8 cellular contexts compared by ENCODE assay signal in genomic region chr9:127589955-127590370, GRCh38. TPM values are rescaled to one million over a fixed set of nuclear protein-coding genes. Genes with fewer than 3 reads are reported as not detected.
A peak's percentile ranks its signal among the peaks of the same experiment; 100 is the strongest.
DNase-seq lines count a peak whose midpoint lies in the region; ATAC-seq and TF ChIP-seq lines count a peak whose summit lies in the region.

No MANE protein-coding gene starts in this region.

- H3K27ac Mint-ChIP-seq in brain = peak overlapping the region in 1 of 5 experiments; percentile 0
- H3K27ac Mint-ChIP-seq in stimulated activated naive B cell treated with anti-CD40 and anti-IgM and Interleukin-4, amounts not matched to agents 10 μg/mL and 1 μg/mL and 100 μg/mL, for 72 hours = no peak overlapping the region

- dilution Hi-C loops in IMR-90 (cut with HindIII; ENCODE audit: low sequenced_read_pairs, unreplicated experiment) = no loop called here

- no peak overlapping the region for H2AK5ac ChIP-seq in IMR-90 (ENCODE audit: low read depth, low read length)

- no peak overlapping the region for H2AK9ac ChIP-seq in IMR-90 (replicated peaks; ENCODE audit: low read depth, low read length, poor library complexity)

- no peak overlapping the region for H2AFZ ChIP-seq in IMR-90 (replicated peaks; ENCODE audit: low read length, poor library complexity)

- ATAC-seq in IMR-90 (ENCODE audit: low read depth) = peak; percentile 72
- ATAC-seq in stimulated activated naive B cell treated with anti-CD40 and anti-IgM and Interleukin-4, amounts not matched to agents 10 μg/mL and 1 μg/mL and 100 μg/mL, for 72 hours (replicated peaks) = peak; percentile 41 to 64
- no peak for ATAC-seq in GM19463 (IDR thresholded peaks at IDR 0.05; ENCODE audit: unreplicated experiment)

- H2BK120ac ChIP-seq in IMR-90 (ENCODE audit: low read depth, low read length) = no peak overlapping the region

- H3K27ac ChIP-seq in IMR-90 (ENCODE audit: insufficient read depth, low read length) = no peak overlapping the region

- H3K36me3 Mint-ChIP-seq in brain = no peaks in the 10 kb centered on the region
- no peaks in the 10 kb centered on the region for H3K36me3 Mint-ChIP-seq in stimulated activated naive B cell treated with anti-CD40 and anti-IgM and Interleukin-4, amounts not matched to agents 10 μg/mL and 1 μg/mL and 100 μg/mL, for 72 hours

- no peak overlapping the region for H4K8ac ChIP-seq in IMR-90 (ENCODE audit: low read depth in 2 of 2, low read length in 2 of 2)

- no peak overlapping the region for H2BK20ac ChIP-seq in IMR-90 (ENCODE audit: low read depth, low read length)

- H3K9me3 ChIP-seq in IMR-90 (ENCODE audit: control insufficient read depth, insufficient read depth, low read length) = no peaks in the 10 kb centered on the region

- CTCF ChIA-PET in IMR-90 (lab: Yijun Ruan, JAX) = interaction anchor here (0.6 to 2.6 kb wide), 3 partner anchors 145 to 365 kb away, joined by 3 to 12 read pairs (median 4); partner anchors contain the start of gene TOR2A

- no TSS peak for BruUV-seq in IMR-90 (replicated peaks; lab: Mats Ljungman, UMichigan)

- H3K9me1 ChIP-seq in IMR-90 (ENCODE audit: insufficient read depth, low read length) = peaks cover 5% of the 10 kb centered on the region

- peak; percentile 94 for TF ChIP-seq CTCF in IMR-90 (conservative IDR thresholded peaks at IDR 0.05; ENCODE audit: low read depth, low read length)
- TF ChIP-seq CTCF in brain (conservative IDR thresholded peaks at IDR 0.05) = peak; percentile 93 to 97

- TF ChIP-seq RAD21 in IMR-90 (IDR thresholded peaks at IDR 0.05; ENCODE audit: low read length) = peak; percentile 87

- peaks cover 0 to 5% (median 0%) of the 10 kb centered on the region in 5 experiments for H3K9me3 Mint-ChIP-seq in brain
- H3K9me3 Mint-ChIP-seq in stimulated activated naive B cell treated with anti-CD40 and anti-IgM and Interleukin-4, amounts not matched to agents 10 μg/mL and 1 μg/mL and 100 μg/mL, for 72 hours = no peaks in the 10 kb centered on the region

- H3K4me2 ChIP-seq in IMR-90 (ENCODE audit: low read depth, low read length) = no peak overlapping the region

- H3K4me1 ChIP-seq in IMR-90 (ENCODE audit: control insufficient read depth, insufficient read depth, low read length) = peaks cover 6% of the 10 kb centered on the region

- H4K20me1 ChIP-seq in IMR-90 (ENCODE audit: insufficient read depth, low read length) = no peaks in the 10 kb centered on the region

- DNase-seq in DMS53 (lab: John Stamatoyannopoulos, UW) (peak; percentile 90), IMR-90 (peak; percentile 77), OCI-M1 (lab: John Stamatoyannopoulos, UW) (peak; percentile 66), iris pigment epithelial cell (ENCODE audit: low read depth) (peak; percentile 65)
- DNase-seq in stimulated activated naive B cell treated with anti-CD40 and anti-IgM and Interleukin-4, amounts not matched to agents 10 μg/mL and 1 μg/mL and 100 μg/mL, for 72 hours = no peak
- DNase-seq in central memory CD4-positive, alpha-beta T cell = no peak

- H3K4me3 ChIP-seq in IMR-90 (ENCODE audit: insufficient read depth, low read depth, low read length) = no peak overlapping the region

- peaks cover 27% of the 10 kb centered on the region for H3K4me1 Mint-ChIP-seq in brain
- peaks cover 0 to 5% of the 10 kb centered on the region in 2 donors for H3K4me1 Mint-ChIP-seq in stimulated activated naive B cell treated with anti-CD40 and anti-IgM and Interleukin-4, amounts not matched to agents 10 μg/mL and 1 μg/mL and 100 μg/mL, for 72 hours

- H3K56ac ChIP-seq in IMR-90 (ENCODE audit: extremely low read depth, insufficient read depth, low read length) = no peak overlapping the region

- 0 out of 2 replicates have a peak, but pooled peaks cover 1% of the 10 kb centered on the region for H3K36me3 ChIP-seq in IMR-90 (ENCODE audit: control insufficient read depth, insufficient read depth, low read length)

- in situ Hi-C loops in IMR-90 (cut with MboI; ENCODE audit: low sequenced_read_pairs) = loop anchor here (5.0 kb wide), 2 partner anchors 88 to 332 kb away; no protein-coding TSS in a partner anchor

- no peak overlapping the region for H2BK15ac ChIP-seq in IMR-90 (ENCODE audit: low read depth, low read length)

- peaks cover 21% of the 10 kb centered on the region in 2 experiments for H3K79me1 ChIP-seq in IMR-90 (ENCODE audit: low read depth in 1 of 2, low read length in 2 of 2)

- peaks cover 11% of the 10 kb centered on the region for H3K27me3 Mint-ChIP-seq in brain
- peaks cover 22 to 28% of the 10 kb centered on the region in 2 donors for H3K27me3 Mint-ChIP-seq in stimulated activated naive B cell treated with anti-CD40 and anti-IgM and Interleukin-4, amounts not matched to agents 10 μg/mL and 1 μg/mL and 100 μg/mL, for 72 hours

- H2BK5ac ChIP-seq in IMR-90 (ENCODE audit: low read depth, low read length, poor library complexity, severe bottlenecking) = no peak overlapping the region

- POLR2A ChIA-PET in IMR-90 (lab: Charles Lee; ENCODE audit: unreplicated experiment) = no interaction called here

- intact Hi-C loops in IMR-90 (cut with micrococcal nuclease) = loop anchor here (1.0 to 5.0 kb wide), 4 partner anchors 125 to 331 kb away; partner anchors contain the start of genes LRSAM1, PTRH1 and RPL12

- no peak overlapping the region for H4K5ac ChIP-seq in IMR-90 (ENCODE audit: low read depth, low read length)

- H3K4ac ChIP-seq in IMR-90 (ENCODE audit: low read depth, low read length) = no peak overlapping the region

- H3K4me3 Mint-ChIP-seq in brain = peak overlapping the region in 3 of 5 experiments; percentile 17 to 53 (median 46)
- H3K4me3 Mint-ChIP-seq in stimulated activated naive B cell treated with anti-CD40 and anti-IgM and Interleukin-4, amounts not matched to agents 10 μg/mL and 1 μg/mL and 100 μg/mL, for 72 hours = no peak overlapping the region

- H3K27me3 ChIP-seq in IMR-90 (ENCODE audit: control insufficient read depth, insufficient read depth, low read length) = no peaks in the 10 kb centered on the region

- no peak for TF ChIP-seq POLR2A in IMR-90 (IDR thresholded peaks at IDR 0.05; ENCODE audit: low read depth, low read length)

- no peak overlapping the region for H3K14ac ChIP-seq in IMR-90 (replicated peaks; ENCODE audit: low read depth, low read length)

- H4K91ac ChIP-seq in IMR-90 (ENCODE audit: insufficient read depth, low read depth, low read length) = no peak overlapping the region

- H3K9ac ChIP-seq in IMR-90 (ENCODE audit: low read depth, low read length) = no peak overlapping the region

- no peak overlapping the region for H3K18ac ChIP-seq in IMR-90 (ENCODE audit: low read depth, low read length)

- no CpG with 5 or more reads among the region's 8 CpGs for WGBS in IMR-90 (ENCODE audit: extremely low coverage in 2 of 2, insufficient read length in 1 of 2), 2 experiments

- no peak overlapping the region for H3K23ac ChIP-seq in IMR-90 (ENCODE audit: low read depth, low read length)

TF ChIP-seq in IMR-90, 13 proteins besides CTCF, POLR2A, EP300 and RAD21:
- TF ChIP-seq RCOR1 (IDR thresholded peaks at IDR 0.05; ENCODE audit: insufficient replicate concordance, low read length) (no peak), USF2 (IDR thresholded peaks at IDR 0.05; ENCODE audit: low read depth, low read length) (no peak), NFE2L2 (IDR thresholded peaks at IDR 0.05; ENCODE audit: low read depth, low read length) (no peak), MAFK (IDR thresholded peaks at IDR 0.05; ENCODE audit: low read depth, low read length) (no peak), SMC3 (IDR thresholded peaks at IDR 0.05; ENCODE audit: low read depth, low read length) (peak; percentile 95), RFX5 (IDR thresholded peaks at IDR 0.05; ENCODE audit: low read depth, low read length) (no peak)

RNA-seq across cellular contexts. Expression of gene STXBP1, which starts 22.1 kb away (rescaled TPM):
- 15.8 and 18.9 TPM in 2 replicates for total RNA-seq in IMR-90 (2012; rRNA removed)
- polyA plus RNA-seq in IMR-90 (2012; rRNA removed) (21.7 and 22.6 TPM in 2 replicates), brain (ENCODE audit: insufficient read depth, low read depth, low replicate concordance) (298 TPM)
- 17.5 and 24.5 TPM in 2 replicates for polyA plus RNA-seq in IMR-90 (2012; cell fraction: cytosol; rRNA removed)
- polyA plus RNA-seq in IMR-90 (2012; cell fraction: nucleus; rRNA removed; ENCODE audit: low replicate concordance) = 26.3 and 44.5 TPM in 2 replicates

Comparison
In these comparisons a context has a peak if more than half of its experiments do, and no peak if none do; other contexts are left out.
1. DNase-seq: peak in DMS53 (single experiment), IMR-90 (single experiment), OCI-M1 (single experiment) and iris pigment epithelial cell (single experiment); none in stimulated activated naive B cell treated with anti-CD40 and anti-IgM and Interleukin-4, amounts not matched to agents 10 μg/mL and 1 μg/mL and 100 μg/mL, for 72 hours (single experiment) and central memory CD4-positive, alpha-beta T cell (single experiment).
2. H3K4me3 Mint-ChIP-seq: peak in brain (3 of 5); none in stimulated activated naive B cell treated with anti-CD40 and anti-IgM and Interleukin-4, amounts not matched to agents 10 μg/mL and 1 μg/mL and 100 μg/mL, for 72 hours (0 of 2).